2 cellular contexts compared by ENCODE assay signal in genomic region chr19:41839211-41839610, GRCh38.
TF ChIP-seq lines count a peak whose summit lies in the region.

No MANE protein-coding gene starts in this region.

TF ChIP-seq in HEK293, 187 proteins besides CTCF, POLR2A, EP300 and RAD21:
- TF ChIP-seq ZNF223 (tag by site-specific recombination; IDR thresholded peaks at IDR 0.05) (no peak), ZBTB20 (tag by site-specific recombination; IDR thresholded peaks at IDR 0.05) (no peak), SCRT2 (tag by site-specific recombination; IDR thresholded peaks at IDR 0.05) (0 out of 2 replicates have a peak, but pooled peaks have one; percentile 2), ZNF654 (tag by site-specific recombination; IDR thresholded peaks at IDR 0.05; ENCODE audit: low read depth) (no peak), YY1 (tag by site-specific recombination; IDR thresholded peaks at IDR 0.05) (no peak)

TF ChIP-seq in K562, 482 proteins besides CTCF, POLR2A, EP300 and RAD21:
- no peak for TF ChIP-seq PCBP2 (IDR thresholded peaks at IDR 0.05; ENCODE audit: low read depth, low read length, poor library complexity, severe bottlenecking)
- TF ChIP-seq GATAD2A (IDR thresholded peaks at IDR 0.05) = no peak
- TF ChIP-seq, protein P1, sequence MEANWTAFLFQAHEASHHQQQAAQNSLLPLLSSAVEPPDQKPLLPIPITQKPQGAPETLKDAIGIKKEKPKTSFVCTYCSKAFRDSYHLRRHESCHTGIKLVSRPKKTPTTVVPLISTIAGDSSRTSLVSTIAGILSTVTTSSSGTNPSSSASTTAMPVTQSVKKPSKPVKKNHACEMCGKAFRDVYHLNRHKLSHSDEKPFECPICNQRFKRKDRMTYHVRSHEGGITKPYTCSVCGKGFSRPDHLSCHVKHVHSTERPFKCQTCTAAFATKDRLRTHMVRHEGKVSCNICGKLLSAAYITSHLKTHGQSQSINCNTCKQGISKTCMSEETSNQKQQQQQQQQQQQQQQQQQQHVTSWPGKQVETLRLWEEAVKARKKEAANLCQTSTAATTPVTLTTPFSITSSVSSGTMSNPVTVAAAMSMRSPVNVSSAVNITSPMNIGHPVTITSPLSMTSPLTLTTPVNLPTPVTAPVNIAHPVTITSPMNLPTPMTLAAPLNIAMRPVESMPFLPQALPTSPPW (CRISPR knock-in tag; IDR thresholded peaks at IDR 0.05) = no peak
- no peak for TF ChIP-seq ZNF561 (CRISPR knock-in tag; conservative IDR thresholded peaks at IDR 0.05)
- TF ChIP-seq CBX2 (IDR thresholded peaks at IDR 0.05; ENCODE audit: insufficient read depth, low read length, poor library complexity, severe bottlenecking) = no peak
- peak; percentile 66; the same call in 1 of the 2 replicates for TF ChIP-seq ATF3 (IDR thresholded peaks at IDR 0.05)
- TF ChIP-seq ATF3 (CRISPR knock-in tag; conservative IDR thresholded peaks at IDR 0.05) = no peak
- TF ChIP-seq E2F6 (IDR thresholded peaks at IDR 0.05; ENCODE audit: borderline replicate concordance in 1 of 2, extremely low read depth in 1 of 2, insufficient read depth in 1 of 2, insufficient read length in 1 of 2, low read depth in 1 of 2, low read length in 1 of 2, poor library complexity in 1 of 2, severe bottlenecking in 1 of 2) = no peak
- no peak for TF ChIP-seq TCF3 (CRISPR knock-in tag; IDR thresholded peaks at IDR 0.05)
- no peak for TF ChIP-seq TBP (optimal IDR thresholded peaks at IDR 0.05; ENCODE audit: low read depth, low read length)
- 0 out of 2 replicates have a peak, but pooled peaks have one; percentile 25 for TF ChIP-seq ATF4 (CRISPR knock-in tag; IDR thresholded peaks at IDR 0.05)
- peak; percentile 53; the same call in 1 of the 2 replicates for TF ChIP-seq CEBPG (CRISPR knock-in tag; IDR thresholded peaks at IDR 0.05)
- TF ChIP-seq CEBPG (tag; conservative IDR thresholded peaks at IDR 0.05 in 1 of 2, IDR thresholded peaks at IDR 0.05 in 1 of 2) = peak in 1 of 2 experiments; percentile 77; a peak in 2 of 4 replicates
- TF ChIP-seq TRIM28 (IDR thresholded peaks at IDR 0.05) = no peak
- no peak for TF ChIP-seq BRD9 (IDR thresholded peaks at IDR 0.05; ENCODE audit: low read depth, partially characterized antibody)
- TF ChIP-seq CBFA2T3 (IDR thresholded peaks at IDR 0.05) = no peak
- TF ChIP-seq MCM2 (IDR thresholded peaks at IDR 0.05; ENCODE audit: low read depth) = no peak
- TF ChIP-seq CTBP1 (IDR thresholded peaks at IDR 0.05; ENCODE audit: borderline replicate concordance) = 0 out of 2 replicates have a peak, but pooled peaks have one; percentile 19
TF ChIP-seq in K562: peak in this region for 4.
